Comparison of ENCODE assay signal across 12 cellular contexts in the genomic region with DNA sequence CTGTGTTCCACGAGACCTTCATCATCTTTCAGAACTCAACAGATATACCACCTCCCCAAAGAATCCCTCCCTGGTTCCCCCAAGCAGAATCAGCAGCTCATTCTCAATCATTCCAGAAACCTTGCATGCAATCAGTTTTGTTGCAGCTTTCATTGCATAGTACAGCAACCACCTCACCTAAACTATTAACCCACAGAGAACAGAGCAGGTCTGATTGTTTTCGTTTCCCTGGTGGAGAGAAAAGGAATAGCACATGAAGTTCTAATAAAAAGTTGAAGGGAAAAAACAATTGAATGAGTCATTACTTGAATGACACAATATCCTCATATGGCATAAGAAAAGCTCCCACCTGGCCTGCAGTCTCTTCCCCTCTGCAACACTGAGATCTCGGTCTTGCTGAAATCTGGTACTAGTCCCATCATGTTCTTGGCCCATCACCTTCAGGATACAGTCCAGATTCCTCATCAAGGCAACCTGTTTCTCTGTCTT.
DNase-seq lines count a peak whose midpoint lies in the region; ATAC-seq, FAIRE-seq and TF ChIP-seq lines count a peak whose summit lies in the region.
"Had no signal": no experiment of that assay in that cellular context is flagged by ENCODE, and none has a peak within 500 bp of the region (broad histone marks: within the 10 kb centered on the region; RNA-seq: fewer than 3 reads in every experiment).

No MANE protein-coding gene starts in this region.

- H3K27me3 ChIP-seq in DND-41 (ENCODE audit: insufficient read depth, low read length, poor library complexity) (no peaks in the 10 kb centered on the region), KMS-11 (ENCODE audit: insufficient read depth, low read depth) (no peaks in the 10 kb centered on the region), K562 (ENCODE audit: control insufficient read depth in 2 of 2, insufficient read depth in 2 of 2, low read length in 2 of 2) (no peaks in the 10 kb centered on the region; a peak in 1 of 5 replicates), tibial nerve (no peaks in the 10 kb centered on the region)

- BruUV-seq in K562 (replicated peaks; lab: Mats Ljungman, UMichigan), result no TSS peak

- H3K27ac ChIP-seq in DND-41 (ENCODE audit: low read length) (no peak overlapping the region), KMS-11 (no peak overlapping the region), K562 (ENCODE audit: extremely low read depth, low read depth, low read length) (no peak overlapping the region), tibial nerve (no peak overlapping the region)
- H3K27ac ChIP-seq: parathyroid adenoma had no signal

- CTCF ChIA-PET in K562 (lab: Yijun Ruan, JAX; ENCODE audit: low intra/inter-chr PET ratio), result no interaction called here

- H3K36me3 ChIP-seq in DND-41 (ENCODE audit: insufficient read depth, low read length) (no peaks in the 10 kb centered on the region), KMS-11 (ENCODE audit: insufficient read depth) (no peaks in the 10 kb centered on the region), K562 (ENCODE audit: control insufficient read depth, insufficient read depth, low read length) (no peaks in the 10 kb centered on the region), tibial nerve (no peaks in the 10 kb centered on the region)

- TF ChIP-seq EP300 in K562 (IDR thresholded peaks at IDR 0.05; ENCODE audit: low read length) (no peak), tibial nerve (IDR thresholded peaks at IDR 0.05) (no peak)

- H3K9ac ChIP-seq in DND-41 (ENCODE audit: low read depth, low read length), result no peak overlapping the region
- H3K9ac ChIP-seq in KMS-11, result no peak overlapping the region
- no peak overlapping the region for H3K9ac ChIP-seq in K562 (ENCODE audit: insufficient read depth in 1 of 2, low read depth in 2 of 2, low read length in 2 of 2)
- H3K9ac ChIP-seq: parathyroid adenoma had no signal

- no peaks in the 10 kb centered on the region for H3K9me1 ChIP-seq in K562 (ENCODE audit: control insufficient read depth, insufficient read depth, low read length)

- ATAC-seq in DND-41 (ENCODE audit: insufficient read depth, low read depth), result no peak
- ATAC-seq in K562, result peak; percentile 32; the same call in 1 of the 3 replicates

- H3K4me3 ChIP-seq in DND-41 (ENCODE audit: low read depth in 1 of 2, low read length in 2 of 2), result no peak overlapping the region
- H3K4me3 ChIP-seq in KMS-11 (IDR thresholded peaks at IDR 0.05; ENCODE audit: insufficient read depth, low read depth, low read length), result no peak overlapping the region
- no peak overlapping the region for H3K4me3 ChIP-seq in K562
- H3K4me3 ChIP-seq in tibial nerve, result no peak overlapping the region

- H2AFZ ChIP-seq in DND-41 (ENCODE audit: low read depth, low read length) (no peak overlapping the region), KMS-11 (ENCODE audit: low read depth) (no peak overlapping the region), K562 (ENCODE audit: low read depth, low read length) (no peak overlapping the region)
- H2AFZ ChIP-seq: parathyroid adenoma had no signal

- H3K4me2 ChIP-seq in DND-41 (ENCODE audit: insufficient read depth, low read length) (no peak overlapping the region), KMS-11 (no peak overlapping the region), K562 (ENCODE audit: insufficient read depth, low read length) (no peak overlapping the region)

- FAIRE-seq in K562 (lab: Jason Lieb, UNC), result no peak
- FAIRE-seq: HTR-8/SVneo had no signal

- no peaks in the 10 kb centered on the region for H3K4me1 ChIP-seq in DND-41 (ENCODE audit: insufficient read depth, low read length)
- H3K4me1 ChIP-seq in KMS-11 (ENCODE audit: low read depth, poor library complexity, severe bottlenecking), result no peaks in the 10 kb centered on the region
- no peaks in the 10 kb centered on the region for H3K4me1 ChIP-seq in K562 (replicated peaks in 1 of 2; ENCODE audit: control insufficient read depth in 2 of 2, insufficient read depth in 2 of 2, low read length in 2 of 2)
- H3K4me1 ChIP-seq in tibial nerve, result no peaks in the 10 kb centered on the region
- H3K4me1 ChIP-seq: parathyroid adenoma had no signal

- TF ChIP-seq RAD21 in K562 (CRISPR knock-in tag; conservative IDR thresholded peaks at IDR 0.05 in 1 of 2, IDR thresholded peaks at IDR 0.05 in 1 of 2), result no peak

- peaks cover 33% of the 10 kb centered on the region for H3K9me3 Mint-ChIP-seq in nephron

- no peak overlapping the region for H3K4me3 Mint-ChIP-seq in nephron

- no peaks in the 10 kb centered on the region for H3K36me3 Mint-ChIP-seq in nephron (ENCODE audit: low read depth)

- H3K9me3 ChIP-seq in DND-41 (ENCODE audit: insufficient read depth, low read length, severe bottlenecking), result peaks cover 5% of the 10 kb centered on the region
- no peaks in the 10 kb centered on the region for H3K9me3 ChIP-seq in K562 (replicated peaks; ENCODE audit: control insufficient read depth, insufficient read depth, low read depth, low read length)
- H3K9me3 ChIP-seq in tibial nerve, result peaks cover 0 to 15% (median 2%) of the 10 kb centered on the region in 4 donors

- no peaks in the 10 kb centered on the region for H3K27me3 Mint-ChIP-seq in nephron (ENCODE audit: low read depth)

- intact Hi-C loops in K562 (cut with micrococcal nuclease) (no loop called here), posterior cingulate gyrus (cut with DNase I) (no loop called here)

- no peak for TF ChIP-seq POLR2A in K562 (conservative IDR thresholded peaks at IDR 0.05)
- no peak for TF ChIP-seq POLR2A in tibial nerve (IDR thresholded peaks at IDR 0.05)

- H3K79me2 ChIP-seq in DND-41 (ENCODE audit: insufficient read depth, low read length) (no peaks in the 10 kb centered on the region), KMS-11 (ENCODE audit: insufficient read depth, low read depth) (no peaks in the 10 kb centered on the region), K562 (ENCODE audit: control insufficient read depth, insufficient read depth, low read length) (no peaks in the 10 kb centered on the region)
- H3K79me2 ChIP-seq: parathyroid adenoma had no signal

- H3K4me1 Mint-ChIP-seq in nephron, result no peaks in the 10 kb centered on the region

- H4K20me1 ChIP-seq in DND-41 (ENCODE audit: insufficient read depth, low read length), result no peaks in the 10 kb centered on the region
- no peaks in the 10 kb centered on the region for H4K20me1 ChIP-seq in KMS-11 (ENCODE audit: insufficient read depth)
- H4K20me1 ChIP-seq in K562 (replicated peaks; ENCODE audit: control insufficient read depth, insufficient read depth, low read length), result no peaks in the 10 kb centered on the region

- TF ChIP-seq CTCF in DND-41 (IDR thresholded peaks at IDR 0.05; ENCODE audit: borderline replicate concordance, extremely low read depth, low read length, poor library complexity, severe bottlenecking) (peak; percentile 45), KMS-11 (conservative IDR thresholded peaks at IDR 0.05; ENCODE audit: low read depth, low read length) (peak; percentile 54), K562 (IDR thresholded peaks at IDR 0.05 in 2 of 3, conservative IDR thresholded peaks at IDR 0.05 in 1 of 3; ENCODE audit: insufficient read depth in 2 of 3, low read depth in 1 of 3, low read length in 3 of 3) (peak in 1 of 3 experiments; percentile 21; a peak in 1 of 6 replicates), nephron (IDR thresholded peaks at IDR 0.05; ENCODE audit: unreplicated experiment in 3 of 3) (peak in 2 of 3 experiments; percentile 19 to 30), tibial nerve (IDR thresholded peaks at IDR 0.05) (peak in 1 of 5 experiments; percentile 16)

- no peak overlapping the region for H3K27ac Mint-ChIP-seq in nephron

- WGBS in K562 (ENCODE audit: insufficient coverage, low coverage, missing lambda C conversion rate), result 2% methylated on average over 3 of the region's 3 CpGs
- 77 to 87% methylated on average over 3 of the region's 3 CpGs for WGBS in tibial nerve, 2 donors

- DNase-seq in DND-41 (no peak), K562 (ENCODE audit: extremely low read depth in 1 of 4, low spot score in 3 of 4) (peak in 2 of 4 experiments; percentile 29 to 36), tibial nerve (ENCODE audit: low spot score in 2 of 2) (no peak), posterior cingulate gyrus (no peak), 8988T (no peak)
- no peak for DNase-seq in activated CD8-positive, alpha-beta memory T cell treated with anti-CD3 and anti-CD28 coated beads, Interleukin-2, amount 50 U/mL, for 4 hours
- DNase-seq: effector CD4-positive, alpha-beta T cell; substantia nigra had no signal

- in situ Hi-C loops in K562 (cut with MboI), result no loop called here

- POLR2A ChIA-PET in K562 (lab: Yijun Ruan, JAX), result no interaction called here

TF ChIP-seq in K562, 482 proteins besides CTCF, POLR2A, EP300 and RAD21:
- TF ChIP-seq ZNF253 (CRISPR knock-in tag; conservative IDR thresholded peaks at IDR 0.05), result no peak
- TF ChIP-seq GATAD2B (IDR thresholded peaks at IDR 0.05; ENCODE audit: borderline replicate concordance), result no peak
- TF ChIP-seq, protein P1, sequence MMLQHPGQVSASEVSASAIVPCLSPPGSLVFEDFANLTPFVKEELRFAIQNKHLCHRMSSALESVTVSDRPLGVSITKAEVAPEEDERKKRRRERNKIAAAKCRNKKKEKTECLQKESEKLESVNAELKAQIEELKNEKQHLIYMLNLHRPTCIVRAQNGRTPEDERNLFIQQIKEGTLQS (IDR thresholded peaks at IDR 0.05), result peak; percentile 37; the same call in 1 of the 2 replicates
- TF ChIP-seq, protein P1 (CRISPR knock-in tag; conservative IDR thresholded peaks at IDR 0.05), result no peak
- 0 out of 2 replicates have a peak, but pooled peaks have one; percentile 4 for TF ChIP-seq JUND (IDR thresholded peaks at IDR 0.05; ENCODE audit: borderline replicate concordance, low read depth, low read length)
- TF ChIP-seq JUND (tag; IDR thresholded peaks at IDR 0.05; ENCODE audit: borderline replicate concordance, low read depth, low read length), result no peak
